Comparison of ENCODE assay signal across 1 cellular context in genomic region chr20:44310664-44311639, GRCh38.
TF ChIP-seq lines count a peak whose summit lies in the region.

Gene FITM2, minus strand, starts transcription at chr20:44311202. Its CDS starts 54 bp downstream, at chr20:44311148.

TF ChIP-seq in HepG2, 621 proteins besides CTCF, POLR2A, EP300 and RAD21 (continued from another document and continues in another):
- TF ChIP-seq IKZF5 (CRISPR knock-in tag; IDR thresholded peaks at IDR 0.05) (peak; percentile 96), ZNF788 (CRISPR knock-in tag; IDR thresholded peaks at IDR 0.05; ENCODE audit: borderline replicate concordance) (peak; percentile 100), DDIT3 (CRISPR knock-in tag; IDR thresholded peaks at IDR 0.05) (no peak), DBP (CRISPR knock-in tag; IDR thresholded peaks at IDR 0.05; ENCODE audit: not compliant biosample characterization) (no peak), SMAD9 (CRISPR knock-in tag; IDR thresholded peaks at IDR 0.05) (no peak), SIX4 (CRISPR knock-in tag; IDR thresholded peaks at IDR 0.05) (peak; percentile 86), ZNF629 (CRISPR knock-in tag; conservative IDR thresholded peaks at IDR 0.05) (peak; percentile 51), LCORL (IDR thresholded peaks at IDR 0.05) (no peak), LCORL (CRISPR knock-in tag; IDR thresholded peaks at IDR 0.05) (peak; percentile 84), ZFY (CRISPR knock-in tag; IDR thresholded peaks at IDR 0.05) (peak; percentile 87), HNRNPUL1 (IDR thresholded peaks at IDR 0.05; ENCODE audit: low read depth, low read length) (no peak), CSRNP2 (CRISPR knock-in tag; conservative IDR thresholded peaks at IDR 0.05; ENCODE audit: low read depth) (no peak), ZNF251 (CRISPR knock-in tag; IDR thresholded peaks at IDR 0.05) (peak; percentile 85; the same call in 1 of the 2 replicates), ELF4 (CRISPR knock-in tag; IDR thresholded peaks at IDR 0.05; ENCODE audit: borderline replicate concordance) (no peak), ZSCAN29 (CRISPR knock-in tag; conservative IDR thresholded peaks at IDR 0.05) (peak; percentile 94), ZNF430 (CRISPR knock-in tag; IDR thresholded peaks at IDR 0.05) (peak; percentile 98), ZNF790 (CRISPR knock-in tag; IDR thresholded peaks at IDR 0.05; ENCODE audit: borderline replicate concordance) (peak; percentile 92; the same call in 1 of the 2 replicates), EZH2 (conservative IDR thresholded peaks at IDR 0.05; ENCODE audit: low read depth, low read length) (no peak), NONO (IDR thresholded peaks at IDR 0.05) (no peak), NONO (CRISPR knock-in tag; conservative IDR thresholded peaks at IDR 0.05) (peak; percentile 100), ZBTB34 (CRISPR knock-in tag; IDR thresholded peaks at IDR 0.05) (no peak; the same call in 1 of the 2 replicates), ZFP62 (CRISPR knock-in tag; IDR thresholded peaks at IDR 0.05) (no peak), CEBPZ (IDR thresholded peaks at IDR 0.05; ENCODE audit: low read length) (no peak), ZNF512B (CRISPR knock-in tag; IDR thresholded peaks at IDR 0.05; ENCODE audit: borderline replicate concordance) (peak; percentile 90), REXO4 (CRISPR knock-in tag; IDR thresholded peaks at IDR 0.05; ENCODE audit: borderline replicate concordance) (no peak), RXRB (CRISPR knock-in tag; IDR thresholded peaks at IDR 0.05; ENCODE audit: borderline replicate concordance) (peak; percentile 89), ZNF3 (CRISPR knock-in tag; IDR thresholded peaks at IDR 0.05) (no peak), BCL6 (CRISPR knock-in tag; IDR thresholded peaks at IDR 0.05) (peak; percentile 77), MAZ (IDR thresholded peaks at IDR 0.05; ENCODE audit: borderline replicate concordance, low read depth, low read length) (peak; percentile 80; the same call in 1 of the 2 replicates), MAZ (CRISPR knock-in tag; IDR thresholded peaks at IDR 0.05; ENCODE audit: low read depth) (peak; percentile 96), IKZF4 (CRISPR knock-in tag; IDR thresholded peaks at IDR 0.05; ENCODE audit: borderline replicate concordance, low read depth, not compliant biosample characterization) (peak; percentile 57), DZIP1 (CRISPR knock-in tag; IDR thresholded peaks at IDR 0.05) (peak; percentile 42; the same call in 1 of the 2 replicates), ZNF367 (CRISPR knock-in tag; IDR thresholded peaks at IDR 0.05; ENCODE audit: borderline replicate concordance) (peak; percentile 91; the same call in 1 of the 2 replicates), JARID2 (CRISPR knock-in tag; IDR thresholded peaks at IDR 0.05; ENCODE audit: insufficient replicate concordance) (peak; percentile 94), FOXK1 (CRISPR knock-in tag; IDR thresholded peaks at IDR 0.05; ENCODE audit: borderline replicate concordance, low read depth) (peak; percentile 95), SMARCC2 (IDR thresholded peaks at IDR 0.05) (no peak), SPEN (CRISPR knock-in tag; IDR thresholded peaks at IDR 0.05; ENCODE audit: low read depth) (peak; percentile 100), ZNF44 (CRISPR knock-in tag; IDR thresholded peaks at IDR 0.05) (peak; percentile 91; the same call in 1 of the 2 replicates), NR2F6 (IDR thresholded peaks at IDR 0.05) (no peak), NR2F6 (CRISPR knock-in tag; IDR thresholded peaks at IDR 0.05) (peak; percentile 76), ZNF83 (CRISPR knock-in tag; IDR thresholded peaks at IDR 0.05; ENCODE audit: borderline replicate concordance) (no peak; the same call in 1 of the 2 replicates), ZUFSP (CRISPR knock-in tag; IDR thresholded peaks at IDR 0.05; ENCODE audit: borderline replicate concordance) (no peak), ZSCAN12 (CRISPR knock-in tag; IDR thresholded peaks at IDR 0.05) (no peak), ZNF276 (CRISPR knock-in tag; IDR thresholded peaks at IDR 0.05; ENCODE audit: low read depth) (peak; percentile 95)
